Comparison of ENCODE assay signal across 14 cellular contexts in the genomic region with DNA sequence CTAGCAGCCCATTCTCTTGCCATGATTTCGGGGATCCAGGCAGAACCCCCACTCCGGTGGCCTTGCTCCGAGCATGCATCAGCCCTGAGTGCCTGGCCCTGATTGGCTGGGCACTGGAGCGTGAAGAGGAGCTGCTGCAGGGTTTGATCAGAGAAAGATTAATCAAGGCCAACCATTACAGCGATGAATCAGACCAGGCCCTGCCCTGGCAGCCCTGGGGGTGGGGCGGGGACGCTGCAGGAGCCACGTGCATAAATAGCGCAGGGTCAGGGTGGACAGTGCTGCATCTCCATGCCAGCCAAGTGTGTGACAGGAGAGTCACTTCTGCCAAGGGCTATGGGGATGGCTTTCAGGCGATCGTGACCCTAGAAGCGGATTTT. TPM values are rescaled to one million over a fixed set of nuclear protein-coding genes. Genes with fewer than 3 reads are reported as not detected.
DNase-seq lines count a peak whose midpoint lies in the region; ATAC-seq, FAIRE-seq and TF ChIP-seq lines count a peak whose summit lies in the region.
"Had no signal": no experiment of that assay in that cellular context is flagged by ENCODE, and none has a peak within 500 bp of the region (broad histone marks: within the 10 kb centered on the region; RNA-seq: fewer than 3 reads in every experiment).

No MANE protein-coding gene starts in this region.

- TF ChIP-seq POLR2A in A549 (IDR thresholded peaks at IDR 0.05; ENCODE audit: low read length): no peak

- peak in 1 of 2 experiments; percentile 67 for DNase-seq in A549 (ENCODE audit: low read depth in 1 of 2, low spot score in 1 of 2)
- peak; percentile 88 for DNase-seq in HK-2 (ENCODE audit: unreplicated experiment)
- peak; percentile 41 for DNase-seq in amniotic epithelial cell (ENCODE audit: low read depth)
- DNase-seq in hepatic stellate cell (ENCODE audit: low spot score): peak; percentile 62
- no peak for DNase-seq in CD1c-positive myeloid dendritic cell (ENCODE audit: extremely low spot score)
- DNase-seq in 8988T: no peak
- no peak for DNase-seq in left colon
- DNase-seq: activated CD8-positive, alpha-beta memory T cell treated with anti-CD3 and anti-CD28 coated beads, Interleukin-2, amount 10 ng/mL, durations not matched to agents 7 days and 5 days; CD4-positive, alpha-beta T cell; NCI-H226; T-helper 2 cell had no signal

- H3K27ac ChIP-seq in A549: peak overlapping the region; percentile 95 to 100

- intact Hi-C loops in left colon (cut with DNase I, micrococcal nuclease): loop anchor here (5.0 kb wide), 2 partner anchors 110 to 285 kb away; no protein-coding TSS in a partner anchor

- WGBS in A549 (ENCODE audit: missing lambda C conversion rate): 83% methylated on average over 3 of the region's 12 CpGs

- H3K9me3 ChIP-seq in A549: no peaks in the 10 kb centered on the region

- no peak for TF ChIP-seq RAD21 in A549 (conservative IDR thresholded peaks at IDR 0.05 in 1 of 2, IDR thresholded peaks at IDR 0.05 in 1 of 2)

- ATAC-seq in A549 (peak; percentile 27 to 49), GM18870 (IDR thresholded peaks at IDR 0.05; ENCODE audit: unreplicated experiment) (no peak), left colon (no peak)
- ATAC-seq: activated CD8-positive, alpha-beta memory T cell treated with anti-CD3 and anti-CD28 coated beads, Interleukin-2, amount 10 ng/mL, durations not matched to agents 7 days and 5 days had no signal

- CTCF ChIA-PET in A549 (lab: Yijun Ruan, JAX): interaction anchor here (0.6 to 12.5 kb wide), 9 partner anchors 9 to 287 kb away, joined by 3 to 318 read pairs (median 13); partner anchors contain the start of gene EPHA2

- no peak overlapping the region for H3K4me3 ChIP-seq in A549

- peak overlapping the region; percentile 79 for H3K4me2 ChIP-seq in A549

- TF ChIP-seq EP300 in A549 (IDR thresholded peaks at IDR 0.05): no peak

- TF ChIP-seq CTCF in A549 (IDR thresholded peaks at IDR 0.05): no peak

- POLR2A ChIA-PET in A549 (lab: Yijun Ruan, JAX): no interaction called here

- H3K4me1 ChIP-seq in A549: peaks cover 64% of the 10 kb centered on the region

- no peak for FAIRE-seq in A549 (lab: Jason Lieb, UNC)
- FAIRE-seq: frontal cortex had no signal

TF ChIP-seq in A549, 52 proteins besides CTCF, POLR2A, EP300 and RAD21 (continues in another document):
- TF ChIP-seq SREBF2 (IDR thresholded peaks at IDR 0.05) (no peak), ELK1 (IDR thresholded peaks at IDR 0.05; ENCODE audit: low read depth, low read length) (no peak), CEBPB (IDR thresholded peaks at IDR 0.05) (no peak), RCOR1 (IDR thresholded peaks at IDR 0.05; ENCODE audit: low read depth, low read length) (no peak), SMC3 (IDR thresholded peaks at IDR 0.05) (no peak), KDM5A (IDR thresholded peaks at IDR 0.05) (no peak), TP53 (CRISPR knock-in tag; IDR thresholded peaks at IDR 0.05) (no peak), EHMT2 (IDR thresholded peaks at IDR 0.05; ENCODE audit: low read depth) (no peak), RARB (CRISPR knock-in tag; IDR thresholded peaks at IDR 0.05) (no peak), EHF (CRISPR knock-in tag; IDR thresholded peaks at IDR 0.05) (no peak), TFCP2L1 (CRISPR knock-in tag; IDR thresholded peaks at IDR 0.05) (no peak), HOXB13 (CRISPR knock-in tag; IDR thresholded peaks at IDR 0.05; ENCODE audit: low read depth) (no peak), ZNF302 (CRISPR knock-in tag; IDR thresholded peaks at IDR 0.05) (no peak), RFX5 (IDR thresholded peaks at IDR 0.05) (no peak), MAFK (IDR thresholded peaks at IDR 0.05; ENCODE audit: partially characterized antibody) (no peak), HEYL (CRISPR knock-in tag; IDR thresholded peaks at IDR 0.05) (no peak), ZC3H11A (IDR thresholded peaks at IDR 0.05) (no peak), FOSL2 (IDR thresholded peaks at IDR 0.05) (0 out of 2 replicates have a peak, but pooled peaks have one; percentile 9), FOSL2 (CRISPR knock-in tag; IDR thresholded peaks at IDR 0.05) (peak; percentile 60; the same call in 1 of the 2 replicates), JUNB (IDR thresholded peaks at IDR 0.05) (0 out of 2 replicates have a peak, but pooled peaks have one; percentile 12), NR3C1 (IDR thresholded peaks at IDR 0.05) (no peak), RNF2 (IDR thresholded peaks at IDR 0.05; ENCODE audit: borderline replicate concordance, low read depth) (no peak), BHLHE40 (IDR thresholded peaks at IDR 0.05; ENCODE audit: low read depth, low read length) (no peak), HOXA7 (CRISPR knock-in tag; IDR thresholded peaks at IDR 0.05) (no peak), CHD4 (IDR thresholded peaks at IDR 0.05; ENCODE audit: borderline replicate concordance) (no peak), FOXS1 (CRISPR knock-in tag; IDR thresholded peaks at IDR 0.05) (no peak), ESRRA (IDR thresholded peaks at IDR 0.05; ENCODE audit: borderline replicate concordance, low read length) (no peak), POLR2AphosphoS2 (conservative IDR thresholded peaks at IDR 0.05; ENCODE audit: low read length) (no peak), PBX3 (IDR thresholded peaks at IDR 0.05) (no peak)
- TF ChIP-seq, protein P1, sequence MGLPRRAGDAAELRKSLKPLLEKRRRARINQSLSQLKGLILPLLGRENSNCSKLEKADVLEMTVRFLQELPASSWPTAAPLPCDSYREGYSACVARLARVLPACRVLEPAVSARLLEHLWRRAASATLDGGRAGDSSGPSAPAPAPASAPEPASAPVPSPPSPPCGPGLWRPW (IDR thresholded peaks at IDR 0.05): no peak
- TF ChIP-seq, protein P2, sequence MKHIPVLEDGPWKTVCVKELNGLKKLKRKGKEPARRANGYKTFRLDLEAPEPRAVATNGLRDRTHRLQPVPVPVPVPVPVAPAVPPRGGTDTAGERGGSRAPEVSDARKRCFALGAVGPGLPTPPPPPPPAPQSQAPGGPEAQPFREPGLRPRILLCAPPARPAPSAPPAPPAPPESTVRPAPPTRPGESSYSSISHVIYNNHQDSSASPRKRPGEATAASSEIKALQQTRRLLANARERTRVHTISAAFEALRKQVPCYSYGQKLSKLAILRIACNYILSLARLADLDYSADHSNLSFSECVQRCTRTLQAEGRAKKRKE (CRISPR knock-in tag; IDR thresholded peaks at IDR 0.05; ENCODE audit: low read depth): no peak
- TF ChIP-seq, protein P3, sequence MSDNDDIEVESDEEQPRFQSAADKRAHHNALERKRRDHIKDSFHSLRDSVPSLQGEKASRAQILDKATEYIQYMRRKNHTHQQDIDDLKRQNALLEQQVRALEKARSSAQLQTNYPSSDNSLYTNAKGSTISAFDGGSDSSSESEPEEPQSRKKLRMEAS (IDR thresholded peaks at IDR 0.05): peak; percentile 87

RNA-seq across cellular contexts. Expression of gene FAM131C, which starts 3.4 kb away (rescaled TPM):
- 2.3 and 2.9 TPM in 2 replicates for polyA plus RNA-seq in A549 (2011; rRNA removed)
- 6.0 and 9.1 TPM in 2 replicates for polyA plus RNA-seq in A549 (2012; cell fraction: cytosol; rRNA removed)
- polyA plus RNA-seq in A549 (2012; cell fraction: nucleus; rRNA removed): 5.6 and 8.7 TPM in 2 replicates
- polyA plus RNA-seq in A549 (2017; fragmentation: RNase III; extraction: RNeasy Plus Mini Kit Qiagen cat#74134 plus additional on column Dnase treatment): 5.9 to 6.7 TPM (median 6.3 TPM) in 3 replicates
- 6.3 and 8.5 TPM in 2 replicates for polyA minus RNA-seq in A549 (2011; rRNA and poly(A)+ RNA removed)
- total RNA-seq in left colon: not detected
- total RNA-seq: CD4-positive, alpha-beta T cell; urinary bladder had no signal

RNA-seq across cellular contexts. Expression of gene CLCNKB, which starts 33.3 kb away (rescaled TPM):
- polyA plus RNA-seq in A549 (2011; rRNA removed): 0.11 and 0.14 TPM in 2 replicates
- polyA plus RNA-seq in A549 (2012; cell fraction: cytosol; rRNA removed): 0.04 and 0.07 TPM in 2 replicates
- 0.39 and 0.41 TPM in 2 replicates for polyA plus RNA-seq in A549 (2012; cell fraction: nucleus; rRNA removed)
- 0.07 to 0.18 TPM (median 0.08 TPM) in 3 replicates for polyA plus RNA-seq in A549 (2017; fragmentation: RNase III; extraction: RNeasy Plus Mini Kit Qiagen cat#74134 plus additional on column Dnase treatment)
- not detected in 2 replicates for polyA minus RNA-seq in A549 (2011; rRNA and poly(A)+ RNA removed)
- under 1 TPM in 1 of 2 donors, not detected in 1; 0.14 TPM for total RNA-seq in left colon
- total RNA-seq: activated CD8-positive, alpha-beta memory T cell treated with anti-CD3 and anti-CD28 coated beads, Interleukin-2, amount 10 ng/mL, durations not matched to agents 7 days and 5 days; CD4-positive, alpha-beta T cell had no signal

RNA-seq across cellular contexts. Expression of gene CLCNKA, which starts 55.0 kb away (rescaled TPM):
- polyA plus RNA-seq in A549 (2011; rRNA removed) (not detected in 2 replicates), A549 (2017; fragmentation: RNase III; extraction: RNeasy Plus Mini Kit Qiagen cat#74134 plus additional on column Dnase treatment) (0.05 to 0.07 TPM (median 0.06 TPM) in 3 replicates)
- polyA plus RNA-seq in A549 (2012; cell fraction: cytosol; rRNA removed): 0.01 TPM in 1 of 2 replicates, not detected in the other
- 0.12 and 0.26 TPM in 2 replicates for polyA plus RNA-seq in A549 (2012; cell fraction: nucleus; rRNA removed)
- polyA minus RNA-seq in A549 (2011; rRNA and poly(A)+ RNA removed): not detected in 2 replicates
- total RNA-seq in left colon: 1 to 10 TPM in 1 of 2 donors, under 1 TPM in 1; 0.73 to 1.7 TPM
- total RNA-seq: activated CD8-positive, alpha-beta memory T cell treated with anti-CD3 and anti-CD28 coated beads, Interleukin-2, amount 10 ng/mL, durations not matched to agents 7 days and 5 days; CD4-positive, alpha-beta T cell; urinary bladder had no signal

RNA-seq across cellular contexts. Expression of gene HSPB7, which starts 59.0 kb away (rescaled TPM):
- not detected in 2 replicates for polyA plus RNA-seq in A549 (2011; rRNA removed)
- polyA plus RNA-seq in A549 (2012; cell fraction: cytosol; rRNA removed): not detected in 2 replicates
- not detected in 2 replicates for polyA plus RNA-seq in A549 (2012; cell fraction: nucleus; rRNA removed)
- not detected in 3 replicates for polyA plus RNA-seq in A549 (2017; fragmentation: RNase III; extraction: RNeasy Plus Mini Kit Qiagen cat#74134 plus additional on column Dnase treatment)
- polyA minus RNA-seq in A549 (2011; rRNA and poly(A)+ RNA removed): not detected in 2 replicates
- 10 to 100 TPM in 1 of 2 donors, under 1 TPM in 1; 0.73 to 17.6 TPM for total RNA-seq in left colon
- total RNA-seq: activated CD8-positive, alpha-beta memory T cell treated with anti-CD3 and anti-CD28 coated beads, Interleukin-2, amount 10 ng/mL, durations not matched to agents 7 days and 5 days; CD4-positive, alpha-beta T cell; frontal cortex had no signal

Comparison
In these comparisons a context has a peak if more than half of its experiments do, and no peak if none do; other contexts are left out.
1. ATAC-seq: peak in A549 (2 of 2); none in GM18870 (single experiment) and left colon (single experiment).
2. DNase-seq: peak in HK-2 (single experiment), amniotic epithelial cell (single experiment) and hepatic stellate cell (single experiment); none in CD1c-positive myeloid dendritic cell (single experiment), 8988T (single experiment) and left colon (0 of 2).